ENCODE assay signal across 30 cellular contexts in the genomic region with DNA sequence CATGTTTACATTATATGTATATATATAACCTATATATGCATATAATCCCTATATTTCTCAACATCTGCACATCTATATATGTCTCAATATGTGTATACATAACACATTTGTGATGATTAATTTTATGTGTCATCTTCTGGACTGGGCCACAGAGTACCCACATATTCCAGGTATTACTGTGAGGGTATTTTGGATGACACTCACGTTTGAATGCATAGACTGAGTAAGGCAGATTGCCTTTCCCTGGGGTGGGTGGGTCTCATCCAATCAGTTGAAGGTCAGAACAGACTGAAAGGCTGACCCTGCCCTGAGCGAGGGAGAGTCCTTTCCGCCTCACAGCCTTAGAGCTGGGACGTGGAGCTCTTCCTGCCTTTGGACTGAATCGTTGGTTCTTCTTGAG.
"Had no signal": no experiment of that assay in that cellular context is flagged by ENCODE, and none has a peak within 500 bp of the region (broad histone marks: within the 10 kb centered on the region; RNA-seq: fewer than 3 reads in every experiment).

No MANE protein-coding gene starts in this region.

- H3K4me3 Mint-ChIP-seq: activated B cell treated with CpG ODN at 0.5 μM for 24 hours; activated CD4-positive, alpha-beta T cell treated with anti-CD3 and anti-CD28 coated beads, Interleukin-2, amount 10 ng/mL, durations not matched to agents 7 days and 5 days; activated CD8-positive, alpha-beta T cell treated with anti-CD3 and anti-CD28 coated beads for 36 hours; activated naive CD4-positive, alpha-beta T cell treated with anti-CD3 and anti-CD28 coated beads, Interleukin-2, amount 50 U/mL, for 24 hours; activated naive CD8-positive, alpha-beta T cell treated with anti-CD3 and anti-CD28 coated beads, Interleukin-2, amount 10 ng/mL, durations not matched to agents 7 days and 5 days; activated T-cell treated with anti-CD3 and anti-CD28 coated beads, Interleukin-2, amount 50 U/mL, for 4 hours; T-helper 17 cell; T-helper 2 cell treated with Interferon-gamma antibody and Interleukin-4, amounts not matched to agents 5 μg/mL and 100 μg/mL, for 36 hours had no signal

- H3K4me1 Mint-ChIP-seq: activated B cell treated with CpG ODN at 0.5 μM for 24 hours; activated CD4-positive, alpha-beta T cell treated with anti-CD3 and anti-CD28 coated beads, Interleukin-2, amount 10 ng/mL, durations not matched to agents 7 days and 5 days; activated naive CD4-positive, alpha-beta T cell treated with anti-CD3 and anti-CD28 coated beads, Interleukin-2, amount 50 U/mL, for 24 hours; activated naive CD8-positive, alpha-beta T cell treated with anti-CD3 and anti-CD28 coated beads, Interleukin-2, amount 10 ng/mL, durations not matched to agents 7 days and 5 days; T-helper 17 cell had no signal

- H3K36me3 Mint-ChIP-seq: activated naive CD4-positive, alpha-beta T cell treated with anti-CD3 and anti-CD28 coated beads, Interleukin-2, amount 50 U/mL, for 24 hours; activated naive CD8-positive, alpha-beta T cell treated with anti-CD3 and anti-CD28 coated beads, Interleukin-2, amount 10 ng/mL, durations not matched to agents 7 days and 5 days; brain had no signal

- H3K9me3 Mint-ChIP-seq: activated B cell treated with CpG ODN at 0.5 μM for 24 hours; activated CD4-positive, alpha-beta T cell treated with anti-CD3 and anti-CD28 coated beads, Interleukin-2, amount 10 ng/mL, durations not matched to agents 7 days and 5 days; activated CD8-positive, alpha-beta T cell treated with anti-CD3 and anti-CD28 coated beads for 36 hours; activated naive CD4-positive, alpha-beta T cell treated with anti-CD3 and anti-CD28 coated beads, Interleukin-2, amount 50 U/mL, for 24 hours; activated naive CD8-positive, alpha-beta T cell treated with anti-CD3 and anti-CD28 coated beads, Interleukin-2, amount 10 ng/mL, durations not matched to agents 7 days and 5 days; activated T-cell treated with anti-CD3 and anti-CD28 coated beads, Interleukin-2, amount 50 U/mL, for 4 hours; T-helper 2 cell treated with Interferon-gamma antibody and Interleukin-4, amounts not matched to agents 5 μg/mL and 100 μg/mL, for 36 hours had no signal

- ATAC-seq: activated CD8-positive, alpha-beta T cell treated with anti-CD3 and anti-CD28 coated beads for 36 hours; gastroesophageal sphincter; heart right ventricle; T-helper 17 cell had no signal

- H3K4me3 ChIP-seq: ascending aorta, breast epithelium, cardiac muscle cell, colonic mucosa, esophagus squamous epithelium, gastroesophageal sphincter, heart right ventricle had no signal

- H3K27ac Mint-ChIP-seq: activated B cell treated with CpG ODN at 0.5 μM for 24 hours; activated CD4-positive, alpha-beta T cell treated with anti-CD3 and anti-CD28 coated beads, Interleukin-2, amount 10 ng/mL, durations not matched to agents 7 days and 5 days; activated CD8-positive, alpha-beta T cell treated with anti-CD3 and anti-CD28 coated beads for 36 hours; activated naive CD4-positive, alpha-beta T cell treated with anti-CD3 and anti-CD28 coated beads, Interleukin-2, amount 50 U/mL, for 24 hours; activated naive CD8-positive, alpha-beta T cell treated with anti-CD3 and anti-CD28 coated beads, Interleukin-2, amount 10 ng/mL, durations not matched to agents 7 days and 5 days; brain; T-helper 17 cell; T-helper 2 cell treated with Interferon-gamma antibody and Interleukin-4, amounts not matched to agents 5 μg/mL and 100 μg/mL, for 36 hours had no signal

- H3K27me3 ChIP-seq: ascending aorta, colonic mucosa had no signal

- DNase-seq: activated B cell treated with CpG ODN at 0.5 μM for 24 hours; activated CD4-positive, alpha-beta T cell treated with anti-CD3 and anti-CD28 coated beads, Interleukin-2, amount 10 ng/mL, durations not matched to agents 7 days and 5 days; activated CD4-positive, alpha-beta T cell treated with anti-CD3 and anti-CD28 coated beads, Interleukin-2, amount 50 U/mL, for 4 hours; activated CD8-positive, alpha-beta memory T cell treated with anti-CD3 and anti-CD28 coated beads for 24 hours; activated CD8-positive, alpha-beta T cell treated with anti-CD3 and anti-CD28 coated beads for 36 hours; activated effector memory CD4-positive, alpha-beta T cell treated with Interleukin-2 at 50 U/mL for 16 hours; activated gamma-delta T cell treated with Interleukin-2 at 50 U/mL for 16 hours; activated naive CD4-positive, alpha-beta T cell treated with Interleukin-2 at 50 U/mL for 16 hours; activated naive CD8-positive, alpha-beta T cell treated with anti-CD3 and anti-CD28 coated beads, Interleukin-2, amount 10 ng/mL, durations not matched to agents 7 days and 5 days; activated T-cell treated with anti-CD3 and anti-CD28 coated beads, Interleukin-2, amount 50 U/mL, for 4 hours; central memory CD4-positive, alpha-beta T cell; cerebellar nuclear complex; colonic mucosa; effector CD8-positive, alpha-beta T cell; esophagus squamous epithelium; foreskin melanocyte; heart right ventricle; T-helper 1 cell; T-helper 17 cell; T1000; WERI-Rb-1 had no signal

- FAIRE-seq: endothelial cell of umbilical vein had no signal

- H3K36me3 ChIP-seq: ascending aorta, breast epithelium, cardiac muscle cell, colonic mucosa, esophagus squamous epithelium, gastroesophageal sphincter, heart right ventricle, WERI-Rb-1 had no signal

- H3K27ac ChIP-seq: ascending aorta, breast epithelium, cardiac muscle cell, colonic mucosa, epithelial cell of prostate, esophagus squamous epithelium, gastroesophageal sphincter, heart right ventricle, WERI-Rb-1 had no signal

- H3K27me3 Mint-ChIP-seq: activated B cell treated with CpG ODN at 0.5 μM for 24 hours had no signal

- H3K4me1 ChIP-seq: ascending aorta, breast epithelium, colonic mucosa, esophagus squamous epithelium, gastroesophageal sphincter, heart right ventricle had no signal

- H3K9me3 ChIP-seq: ascending aorta, colonic mucosa, esophagus squamous epithelium, gastroesophageal sphincter had no signal
